1 cellular context compared by ENCODE assay signal in the genomic region with DNA sequence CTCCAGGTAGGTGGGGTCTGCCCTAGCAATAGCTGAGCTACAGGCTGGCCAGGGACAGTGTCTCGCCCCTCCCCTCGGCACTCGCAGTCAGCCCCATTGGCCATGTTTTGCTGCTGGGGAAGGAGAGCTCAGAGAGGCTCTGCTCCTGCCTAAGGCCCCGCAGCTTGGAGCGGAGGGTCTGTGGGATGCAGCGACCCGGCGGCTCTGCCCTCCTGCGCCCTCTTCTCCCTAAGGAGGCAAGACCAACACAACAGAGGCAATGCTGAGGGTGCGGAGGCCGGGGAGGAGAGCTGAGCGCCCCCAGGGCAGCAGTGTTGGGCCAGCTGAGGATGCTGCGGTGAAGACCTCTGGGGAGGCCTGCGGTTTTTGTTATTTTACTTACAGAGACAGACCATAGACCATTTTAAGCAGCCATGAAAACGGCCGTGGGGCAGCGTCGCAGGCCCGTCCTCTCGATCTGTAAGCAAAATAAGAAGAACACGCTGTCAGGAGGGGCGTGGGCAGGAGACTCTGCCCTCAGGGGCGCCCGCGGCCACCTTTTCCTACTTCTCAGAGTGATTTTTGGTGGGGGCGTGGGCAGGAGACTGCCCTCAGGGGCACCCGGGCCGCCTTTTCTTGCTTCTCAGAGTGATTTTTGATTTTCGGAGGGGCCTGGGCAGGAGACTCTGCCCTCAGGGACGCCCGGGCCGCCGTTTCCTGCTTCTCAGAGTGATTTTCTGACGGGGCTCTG.
TF ChIP-seq lines count a peak whose summit lies in the region.

No MANE protein-coding gene starts in this region.

TF ChIP-seq in H1, 55 proteins besides CTCF, POLR2A, EP300 and RAD21:
- TF ChIP-seq TEAD4 (IDR thresholded peaks at IDR 0.05; ENCODE audit: low read depth, low read length) (no peak), GABPA (IDR thresholded peaks at IDR 0.05; ENCODE audit: borderline replicate concordance, insufficient read depth, low read length) (no peak), SUZ12 (IDR thresholded peaks at IDR 0.05; ENCODE audit: low read length) (no peak), SIX5 (IDR thresholded peaks at IDR 0.05; ENCODE audit: low read depth, low read length) (no peak), FOSL1 (IDR thresholded peaks at IDR 0.05; ENCODE audit: insufficient read depth, low read depth, low read length) (no peak), SAP30 (IDR thresholded peaks at IDR 0.05; ENCODE audit: insufficient read depth, insufficient replicate concordance, low read length) (no peak), BACH1 (IDR thresholded peaks at IDR 0.05; ENCODE audit: low read length) (no peak), RNF2 (IDR thresholded peaks at IDR 0.05; ENCODE audit: borderline replicate concordance, low read depth, low read length, missing control alignments, poor library complexity, severe bottlenecking) (no peak), CHD2 (IDR thresholded peaks at IDR 0.05; ENCODE audit: low read length) (no peak), KDM5A (IDR thresholded peaks at IDR 0.05; ENCODE audit: low read length) (no peak)
- TF ChIP-seq, protein P1, sequence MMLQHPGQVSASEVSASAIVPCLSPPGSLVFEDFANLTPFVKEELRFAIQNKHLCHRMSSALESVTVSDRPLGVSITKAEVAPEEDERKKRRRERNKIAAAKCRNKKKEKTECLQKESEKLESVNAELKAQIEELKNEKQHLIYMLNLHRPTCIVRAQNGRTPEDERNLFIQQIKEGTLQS (IDR thresholded peaks at IDR 0.05; ENCODE audit: insufficient read depth, low read depth, low read length): no peak
